1 cellular context compared by ENCODE assay signal in genomic region chr1:201955750-201956143, GRCh38.
TF ChIP-seq lines count a peak whose summit lies in the region.

No MANE protein-coding gene starts in this region.

TF ChIP-seq in K562, 482 proteins besides CTCF, POLR2A, EP300 and RAD21 (continued from another document and continues in another):
- TF ChIP-seq ZBTB40 (IDR thresholded peaks at IDR 0.05) = no peak
- TF ChIP-seq ZBTB40 (CRISPR knock-in tag; IDR thresholded peaks at IDR 0.05) = peak; percentile 55; the same call in 1 of the 2 replicates
- no peak for TF ChIP-seq VEZF1 (CRISPR knock-in tag; IDR thresholded peaks at IDR 0.05)
- TF ChIP-seq NFE2 (IDR thresholded peaks at IDR 0.05; ENCODE audit: low read depth) = no peak
- TF ChIP-seq CHCHD3 (CRISPR knock-in tag; IDR thresholded peaks at IDR 0.05) = no peak
- TF ChIP-seq U2AF1 (optimal IDR thresholded peaks at IDR 0.05; ENCODE audit: low read depth, low read length) = no peak
- no peak for TF ChIP-seq ZNF282 (CRISPR knock-in tag; IDR thresholded peaks at IDR 0.05)
- no peak for TF ChIP-seq ZNF407 (IDR thresholded peaks at IDR 0.05; ENCODE audit: low read depth)
- 0 out of 2 replicates have a peak, but pooled peaks have one; percentile 10 for TF ChIP-seq TOE1 (IDR thresholded peaks at IDR 0.05; ENCODE audit: borderline replicate concordance)
- TF ChIP-seq TOE1 (CRISPR knock-in tag; IDR thresholded peaks at IDR 0.05; ENCODE audit: borderline replicate concordance, low read depth) = no peak
- TF ChIP-seq ZSCAN32 (CRISPR knock-in tag; IDR thresholded peaks at IDR 0.05) = no peak
- peak; percentile 2; the same call in 1 of the 2 replicates for TF ChIP-seq LCOR (CRISPR knock-in tag; IDR thresholded peaks at IDR 0.05)
- no peak for TF ChIP-seq ZNF431 (CRISPR knock-in tag; IDR thresholded peaks at IDR 0.05)
- TF ChIP-seq SPI1 (IDR thresholded peaks at IDR 0.05; ENCODE audit: borderline replicate concordance, low read depth, low read length) = no peak
- TF ChIP-seq NFIX (CRISPR knock-in tag; IDR thresholded peaks at IDR 0.05; ENCODE audit: low read depth) = no peak
- TF ChIP-seq MEF2D (tag; conservative IDR thresholded peaks at IDR 0.05; ENCODE audit: low read depth) = no peak
- TF ChIP-seq ZC3H4 (CRISPR knock-in tag; IDR thresholded peaks at IDR 0.05; ENCODE audit: borderline replicate concordance) = no peak
- TF ChIP-seq LEF1 (IDR thresholded peaks at IDR 0.05) = no peak
- TF ChIP-seq FOXM1 (IDR thresholded peaks at IDR 0.05; ENCODE audit: low read depth) = no peak
- TF ChIP-seq FOXM1 (CRISPR knock-in tag; IDR thresholded peaks at IDR 0.05; ENCODE audit: low read depth) = peak; percentile 36; the same call in 1 of the 2 replicates
- no peak for TF ChIP-seq GATAD2A (IDR thresholded peaks at IDR 0.05)
- no peak for TF ChIP-seq POLR3A (IDR thresholded peaks at IDR 0.05; ENCODE audit: borderline replicate concordance, extremely low read depth, insufficient read depth, insufficient read length)
- no peak for TF ChIP-seq NFE2L1 (tag; IDR thresholded peaks at IDR 0.05; ENCODE audit: borderline replicate concordance, low read depth)
- TF ChIP-seq HLTF (IDR thresholded peaks at IDR 0.05) = peak; percentile 6
- TF ChIP-seq ATF7 (IDR thresholded peaks at IDR 0.05) = no peak
- no peak for TF ChIP-seq ZC3H11A (IDR thresholded peaks at IDR 0.05; ENCODE audit: low read depth, low read length)
- 0 out of 4 replicates have a peak, but pooled peaks of 1 of the 2 experiments have one; percentile 37 for TF ChIP-seq MLX (CRISPR knock-in tag; conservative IDR thresholded peaks at IDR 0.05)
- TF ChIP-seq SIN3A (IDR thresholded peaks at IDR 0.05; ENCODE audit: borderline replicate concordance in 2 of 2, control insufficient read depth in 1 of 2, low read depth in 2 of 2, low read length in 2 of 2) = no peak
- no peak for TF ChIP-seq CEBPG (CRISPR knock-in tag; IDR thresholded peaks at IDR 0.05)
- TF ChIP-seq CEBPG (tag; conservative IDR thresholded peaks at IDR 0.05 in 1 of 2, IDR thresholded peaks at IDR 0.05 in 1 of 2) = no peak
- no peak for TF ChIP-seq PCBP2 (IDR thresholded peaks at IDR 0.05; ENCODE audit: low read depth, low read length, poor library complexity, severe bottlenecking)
- no peak for TF ChIP-seq TBL1XR1 (IDR thresholded peaks at IDR 0.05; ENCODE audit: low read length in 2 of 2)
- no peak for TF ChIP-seq HMG20A (CRISPR knock-in tag; conservative IDR thresholded peaks at IDR 0.05)
- TF ChIP-seq SRSF9 (IDR thresholded peaks at IDR 0.05; ENCODE audit: borderline replicate concordance, low read depth, low read length) = no peak
- TF ChIP-seq GTF3C2 (IDR thresholded peaks at IDR 0.05; ENCODE audit: borderline replicate concordance, extremely low read depth, insufficient read length) = no peak
- peak; percentile 68; the same call in 1 of the 2 replicates for TF ChIP-seq ZFP91 (CRISPR knock-in tag; IDR thresholded peaks at IDR 0.05)
- TF ChIP-seq MBD2 (IDR thresholded peaks at IDR 0.05; ENCODE audit: borderline replicate concordance, low read depth) = no peak
- TF ChIP-seq NFIC (IDR thresholded peaks at IDR 0.05) = no peak
